15 cellular contexts compared by ENCODE assay signal in the genomic region with DNA sequence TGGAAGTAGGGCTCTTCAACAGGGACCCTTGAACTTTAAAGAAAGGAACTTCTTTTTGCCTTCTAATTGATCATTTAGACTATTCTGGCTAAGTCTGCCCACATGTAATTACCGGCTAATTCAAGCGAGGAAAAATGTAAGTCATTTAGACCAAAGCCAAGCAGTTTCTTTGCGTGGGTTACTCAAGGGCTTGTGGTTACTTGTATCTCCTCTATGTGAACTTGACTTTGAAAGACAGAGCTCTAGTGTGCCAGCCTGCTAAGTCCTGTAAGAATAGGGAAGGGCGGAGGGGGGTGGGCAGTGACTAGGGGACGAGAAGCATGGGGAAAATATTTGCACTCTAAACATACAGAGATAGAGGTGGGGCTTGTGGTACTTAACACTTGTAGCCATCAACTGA.
A peak's percentile ranks its signal among the peaks of the same experiment; 100 is the strongest.
DNase-seq lines count a peak whose midpoint lies in the region; ATAC-seq and TF ChIP-seq lines count a peak whose summit lies in the region.
"Had no signal": no experiment of that assay in that cellular context is flagged by ENCODE, and none has a peak within 500 bp of the region (broad histone marks: within the 10 kb centered on the region; RNA-seq: fewer than 3 reads in every experiment).

No MANE protein-coding gene starts in this region.

- H3K4me3 ChIP-seq in retinal pigment epithelial cell (ENCODE audit: low read length): no peak overlapping the region

- DNase-seq in DMS79 (lab: John Stamatoyannopoulos, UW): peak; percentile 89
- peak; percentile 78 for DNase-seq in astrocyte of the hippocampus (ENCODE audit: low read depth, low spot score)
- DNase-seq in fibroblast of peridontal ligament (ENCODE audit: extremely low read depth): peak; percentile 77
- peak; percentile 72 for DNase-seq in retinal pigment epithelial cell (ENCODE audit: low read depth)
- DNase-seq in COLO668 (lab: John Stamatoyannopoulos, UW; ENCODE audit: unreplicated experiment): no peak
- no peak for DNase-seq in GOT3 (lab: John Stamatoyannopoulos, UW)
- DNase-seq: COR-L47, DMS153, NCI-H1092, NCI-H146, NCI-H345, NCI-H526 treated with DMSO at 0.1 percent for 48 hours, OCI-M1 had no signal

- no peak for ATAC-seq in SK-N-SH treated with all-trans-retinoic acid at 6 μM for 48 hours
- ATAC-seq: HepG2 had no signal

- TF ChIP-seq CTCF in retinal pigment epithelial cell (conservative IDR thresholded peaks at IDR 0.05; ENCODE audit: low read depth, low read length): no peak

TF ChIP-seq in SK-N-SH treated with all-trans-retinoic acid at 6 μM for 48 hours, 23 proteins besides CTCF, POLR2A, EP300 and RAD21:
- TF ChIP-seq ZNF565 (CRISPR knock-in tag; conservative IDR thresholded peaks at IDR 0.05; ENCODE audit: low read depth) (no peak), BACH2 (CRISPR knock-in tag; IDR thresholded peaks at IDR 0.05; ENCODE audit: borderline replicate concordance) (no peak), ZFP3 (CRISPR knock-in tag; IDR thresholded peaks at IDR 0.05) (no peak), ESRRG (CRISPR knock-in tag; IDR thresholded peaks at IDR 0.05) (no peak), SNAI2 (CRISPR knock-in tag; IDR thresholded peaks at IDR 0.05) (no peak), GLIS3 (CRISPR knock-in tag; IDR thresholded peaks at IDR 0.05) (no peak), ZC3H10 (CRISPR knock-in tag; IDR thresholded peaks at IDR 0.05) (no peak), PPARA (CRISPR knock-in tag; IDR thresholded peaks at IDR 0.05; ENCODE audit: borderline replicate concordance) (no peak), TCF4 (CRISPR knock-in tag; IDR thresholded peaks at IDR 0.05; ENCODE audit: borderline replicate concordance) (no peak)
- TF ChIP-seq, protein P1, sequence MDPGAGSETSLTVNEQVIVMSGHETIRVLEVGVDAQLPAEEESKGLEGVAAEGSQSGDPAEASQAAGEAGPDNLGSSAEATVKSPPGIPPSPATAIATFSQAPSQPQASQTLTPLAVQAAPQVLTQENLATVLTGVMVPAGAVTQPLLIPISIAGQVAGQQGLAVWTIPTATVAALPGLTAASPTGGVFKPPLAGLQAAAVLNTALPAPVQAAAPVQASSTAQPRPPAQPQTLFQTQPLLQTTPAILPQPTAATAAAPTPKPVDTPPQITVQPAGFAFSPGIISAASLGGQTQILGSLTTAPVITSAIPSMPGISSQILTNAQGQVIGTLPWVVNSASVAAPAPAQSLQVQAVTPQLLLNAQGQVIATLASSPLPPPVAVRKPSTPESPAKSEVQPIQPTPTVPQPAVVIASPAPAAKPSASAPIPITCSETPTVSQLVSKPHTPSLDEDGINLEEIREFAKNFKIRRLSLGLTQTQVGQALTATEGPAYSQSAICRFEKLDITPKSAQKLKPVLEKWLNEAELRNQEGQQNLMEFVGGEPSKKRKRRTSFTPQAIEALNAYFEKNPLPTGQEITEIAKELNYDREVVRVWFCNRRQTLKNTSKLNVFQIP (CRISPR knock-in tag; IDR thresholded peaks at IDR 0.05; ENCODE audit: borderline replicate concordance, low read depth): no peak
TF ChIP-seq in SK-N-SH treated with all-trans-retinoic acid at 6 μM for 48 hours: peak in this region for 0.

Comparison
In these comparisons a context has a peak if more than half of its experiments do, and no peak if none do; other contexts are left out.
1. DNase-seq: peak in DMS79 (single experiment), astrocyte of the hippocampus (single experiment), fibroblast of peridontal ligament (single experiment) and retinal pigment epithelial cell (single experiment); none in COLO668 (single experiment) and GOT3 (single experiment).